ENCODE assay signal across 14 cellular contexts in genomic region chr4:174669278-174669677, GRCh38.
DNase-seq lines count a peak whose midpoint lies in the region; ATAC-seq, FAIRE-seq and TF ChIP-seq lines count a peak whose summit lies in the region.
"Had no signal": no experiment of that assay in that cellular context is flagged by ENCODE, and none has a peak within 500 bp of the region (broad histone marks: within the 10 kb centered on the region; RNA-seq: fewer than 3 reads in every experiment).

No MANE protein-coding gene starts in this region.

- no peak for TF ChIP-seq RAD21 in K562 (CRISPR knock-in tag; conservative IDR thresholded peaks at IDR 0.05 in 1 of 2, IDR thresholded peaks at IDR 0.05 in 1 of 2)

- POLR2A ChIA-PET in K562 (lab: Yijun Ruan, JAX), result no interaction called here

- H3K9me3 ChIP-seq in K562 (replicated peaks; ENCODE audit: control insufficient read depth, insufficient read depth, low read depth, low read length), result no peaks in the 10 kb centered on the region
- no peaks in the 10 kb centered on the region for H3K9me3 ChIP-seq in upper lobe of right lung
- H3K9me3 ChIP-seq in MM.1S (replicated peaks; ENCODE audit: insufficient read depth, low read length), result no peaks in the 10 kb centered on the region
- no peaks in the 10 kb centered on the region for H3K9me3 ChIP-seq in WERI-Rb-1 (ENCODE audit: severe bottlenecking)

- FAIRE-seq in HTR-8/SVneo (lab: Jason Lieb, UNC) (peak; percentile 72), K562 (lab: Jason Lieb, UNC) (peak; percentile 82)
- FAIRE-seq: H1 had no signal

- intact Hi-C loops in K562 (cut with micrococcal nuclease), result no loop called here
- intact Hi-C loops in upper lobe of right lung (cut with DNase I), result no loop called here

- H4K20me1 ChIP-seq in K562 (replicated peaks; ENCODE audit: control insufficient read depth, insufficient read depth, low read length), result no peaks in the 10 kb centered on the region
- no peaks in the 10 kb centered on the region for H4K20me1 ChIP-seq in MM.1S (ENCODE audit: insufficient read depth, low read length)

- peaks cover 5 to 30% of the 10 kb centered on the region in 2 experiments; a peak in 2 of 5 replicates for H3K4me1 ChIP-seq in K562 (replicated peaks in 1 of 2; ENCODE audit: control insufficient read depth in 2 of 2, insufficient read depth in 2 of 2, low read length in 2 of 2)
- H3K4me1 ChIP-seq in upper lobe of right lung, result no peaks in the 10 kb centered on the region
- no peaks in the 10 kb centered on the region for H3K4me1 ChIP-seq in MM.1S (ENCODE audit: low read length)

- no TSS peak for BruUV-seq in K562 (replicated peaks; lab: Mats Ljungman, UMichigan)

- TF ChIP-seq POLR2A in K562 (conservative IDR thresholded peaks at IDR 0.05), result no peak

- no peak overlapping the region for H3K4me3 ChIP-seq in K562
- no peak overlapping the region for H3K4me3 ChIP-seq in kidney epithelial cell (ENCODE audit: low read depth, low read length)
- no peak overlapping the region for H3K4me3 ChIP-seq in upper lobe of right lung
- H3K4me3 ChIP-seq in MM.1S (ENCODE audit: low read length), result no peak overlapping the region
- H3K4me3 ChIP-seq in WERI-Rb-1 (ENCODE audit: low read depth, low read length), result no peak overlapping the region
- H3K4me3 ChIP-seq: skin epidermis had no signal

- H3K4me2 ChIP-seq in K562 (ENCODE audit: insufficient read depth, low read length) (peak overlapping the region; percentile 63), MM.1S (ENCODE audit: low read depth, low read length) (no peak overlapping the region)

- H3K79me2 ChIP-seq in K562 (ENCODE audit: control insufficient read depth, insufficient read depth, low read length) (no peaks in the 10 kb centered on the region), MM.1S (ENCODE audit: low read length) (no peaks in the 10 kb centered on the region)

- no peaks in the 10 kb centered on the region for H3F3A ChIP-seq in MM.1S (ENCODE audit: insufficient read depth, low read length)

- TF ChIP-seq EP300 in K562 (IDR thresholded peaks at IDR 0.05; ENCODE audit: low read length), result 0 out of 2 replicates have a peak, but pooled peaks have one; percentile 6

- no peaks in the 10 kb centered on the region for H3K9me2 ChIP-seq in MM.1S (replicated peaks; ENCODE audit: insufficient read depth, low read length)

- DNase-seq in AG08396 (ENCODE audit: low spot score) (peak; percentile 7), HTR-8/SVneo (ENCODE audit: insufficient read length, low spot score) (peak; percentile 67), K562 (ENCODE audit: extremely low read depth in 1 of 4, low spot score in 3 of 4) (peak in 1 of 4 experiments; percentile 46), kidney epithelial cell (ENCODE audit: low read depth) (peak; percentile 70), upper lobe of right lung (no peak), MM.1S (no peak), NCI-H82 (lab: John Stamatoyannopoulos, UW) (no peak), WERI-Rb-1 (no peak)
- DNase-seq: activated CD8-positive, alpha-beta memory T cell treated with anti-CD3 and anti-CD28 coated beads, Interleukin-2, amount 10 ng/mL, durations not matched to agents 7 days and 5 days; CD4-positive, CD25-positive, alpha-beta regulatory T cell; Karpas-422; NCI-H2171 treated with DMSO at 0.1 percent for 48 hours had no signal

- TF ChIP-seq CTCF in K562 (IDR thresholded peaks at IDR 0.05 in 2 of 3, conservative IDR thresholded peaks at IDR 0.05 in 1 of 3; ENCODE audit: insufficient read depth in 2 of 3, low read depth in 1 of 3, low read length in 3 of 3), result no peak
- no peak for TF ChIP-seq CTCF in kidney epithelial cell (IDR thresholded peaks at IDR 0.05; ENCODE audit: insufficient read depth, low read length, poor library complexity, severe bottlenecking)
- TF ChIP-seq CTCF in upper lobe of right lung (IDR thresholded peaks at IDR 0.05), result no peak
- TF ChIP-seq CTCF in MM.1S (IDR thresholded peaks at IDR 0.05; ENCODE audit: low read length), result no peak
- no peak for TF ChIP-seq CTCF in WERI-Rb-1 (IDR thresholded peaks at IDR 0.05; ENCODE audit: low read depth, low read length)

- H2AFZ ChIP-seq in K562 (ENCODE audit: low read depth, low read length), result peak overlapping the region; percentile 90
- no peak overlapping the region for H2AFZ ChIP-seq in MM.1S (ENCODE audit: low read length)

- peak; percentile 48; the same call in 1 of the 3 replicates for ATAC-seq in K562
- no peak for ATAC-seq in upper lobe of right lung
- ATAC-seq: activated CD8-positive, alpha-beta memory T cell treated with anti-CD3 and anti-CD28 coated beads, Interleukin-2, amount 10 ng/mL, durations not matched to agents 7 days and 5 days had no signal

- H3K9ac ChIP-seq in K562 (ENCODE audit: insufficient read depth in 1 of 2, low read depth in 2 of 2, low read length in 2 of 2) (peak overlapping the region in 1 of 2 experiments; percentile 50; a peak in 2 of 4 replicates), MM.1S (ENCODE audit: low read length) (no peak overlapping the region)

- peak overlapping the region; percentile 54; the same call in 2 of the 3 replicates for H3K27ac ChIP-seq in K562 (ENCODE audit: extremely low read depth, low read depth, low read length)
- H3K27ac ChIP-seq in upper lobe of right lung, result no peak overlapping the region
- no peak overlapping the region for H3K27ac ChIP-seq in MM.1S (ENCODE audit: low read length)
- no peak overlapping the region for H3K27ac ChIP-seq in WERI-Rb-1
- H3K27ac ChIP-seq: skin epidermis had no signal

- in situ Hi-C loops in K562 (cut with MboI), result no loop called here

- no peaks in the 10 kb centered on the region for H3K27me3 ChIP-seq in K562 (ENCODE audit: control insufficient read depth in 2 of 2, insufficient read depth in 2 of 2, low read length in 2 of 2)
- H3K27me3 ChIP-seq in kidney epithelial cell (ENCODE audit: control insufficient read depth, insufficient read depth, low read length), result no peaks in the 10 kb centered on the region
- no peaks in the 10 kb centered on the region for H3K27me3 ChIP-seq in upper lobe of right lung
- H3K27me3 ChIP-seq in MM.1S (replicated peaks; ENCODE audit: insufficient read depth, low read length), result no peaks in the 10 kb centered on the region
- H3K27me3 ChIP-seq in WERI-Rb-1 (ENCODE audit: insufficient read depth, low read depth, severe bottlenecking), result no peaks in the 10 kb centered on the region

- H3K36me3 ChIP-seq in K562 (ENCODE audit: control insufficient read depth, insufficient read depth, low read length) (no peaks in the 10 kb centered on the region; the same call in 2 of the 3 replicates), kidney epithelial cell (ENCODE audit: control insufficient read depth, insufficient read depth, low read length) (no peaks in the 10 kb centered on the region), upper lobe of right lung (no peaks in the 10 kb centered on the region), MM.1S (replicated peaks; ENCODE audit: insufficient read depth, low read length) (no peaks in the 10 kb centered on the region), WERI-Rb-1 (no peaks in the 10 kb centered on the region)

- WGBS in K562 (ENCODE audit: insufficient coverage, low coverage, missing lambda C conversion rate), result 9% methylated on average over 3 of the region's 3 CpGs

- CTCF ChIA-PET in K562 (lab: Yijun Ruan, JAX; ENCODE audit: low intra/inter-chr PET ratio), result interaction anchor here (0.6 kb wide), 1 partner anchor 1283 kb away, joined by 4 read pairs; no protein-coding TSS in a partner anchor

- no peaks in the 10 kb centered on the region for H3K9me1 ChIP-seq in K562 (ENCODE audit: control insufficient read depth, insufficient read depth, low read length)

TF ChIP-seq in K562, 482 proteins besides CTCF, POLR2A, EP300 and RAD21 (continues in another document):
- TF ChIP-seq KAT7 (CRISPR knock-in tag; IDR thresholded peaks at IDR 0.05; ENCODE audit: borderline replicate concordance) (no peak), TFE3 (CRISPR knock-in tag; IDR thresholded peaks at IDR 0.05) (no peak), ATF3 (IDR thresholded peaks at IDR 0.05) (peak; percentile 70), ATF3 (CRISPR knock-in tag; conservative IDR thresholded peaks at IDR 0.05) (no peak), DPF2 (IDR thresholded peaks at IDR 0.05) (peak; percentile 36; the same call in 1 of the 2 replicates), ZNF717 (CRISPR knock-in tag; IDR thresholded peaks at IDR 0.05) (no peak), SNIP1 (IDR thresholded peaks at IDR 0.05; ENCODE audit: low read depth) (no peak), JUND (IDR thresholded peaks at IDR 0.05; ENCODE audit: borderline replicate concordance, low read depth, low read length) (peak; percentile 58; the same call in 1 of the 2 replicates), JUND (tag; IDR thresholded peaks at IDR 0.05; ENCODE audit: borderline replicate concordance, low read depth, low read length) (peak; percentile 31; the same call in 1 of the 3 replicates), JUN (IDR thresholded peaks at IDR 0.05; ENCODE audit: borderline replicate concordance, low read depth, low read length) (peak; percentile 39; the same call in 1 of the 2 replicates), JUN (CRISPR knock-in tag; IDR thresholded peaks at IDR 0.05; ENCODE audit: borderline replicate concordance) (no peak), CEBPG (CRISPR knock-in tag; IDR thresholded peaks at IDR 0.05) (no peak), CEBPG (tag; conservative IDR thresholded peaks at IDR 0.05 in 1 of 2, IDR thresholded peaks at IDR 0.05 in 1 of 2) (0 out of 4 replicates have a peak, but pooled peaks of 1 of the 2 experiments have one; percentile 20), ARID1B (IDR thresholded peaks at IDR 0.05) (peak; percentile 40; the same call in 1 of the 2 replicates), SMARCE1 (IDR thresholded peaks at IDR 0.05) (0 out of 2 replicates have a peak, but pooled peaks have one; percentile 16)

Comparison
In these comparisons a context has a peak if more than half of its experiments do, and no peak if none do; other contexts are left out.
1. DNase-seq: peak in AG08396 (single experiment), HTR-8/SVneo (single experiment) and kidney epithelial cell (single experiment); none in upper lobe of right lung (single experiment), MM.1S (single experiment), NCI-H82 (single experiment) and WERI-Rb-1 (single experiment).